In the genomic region with DNA sequence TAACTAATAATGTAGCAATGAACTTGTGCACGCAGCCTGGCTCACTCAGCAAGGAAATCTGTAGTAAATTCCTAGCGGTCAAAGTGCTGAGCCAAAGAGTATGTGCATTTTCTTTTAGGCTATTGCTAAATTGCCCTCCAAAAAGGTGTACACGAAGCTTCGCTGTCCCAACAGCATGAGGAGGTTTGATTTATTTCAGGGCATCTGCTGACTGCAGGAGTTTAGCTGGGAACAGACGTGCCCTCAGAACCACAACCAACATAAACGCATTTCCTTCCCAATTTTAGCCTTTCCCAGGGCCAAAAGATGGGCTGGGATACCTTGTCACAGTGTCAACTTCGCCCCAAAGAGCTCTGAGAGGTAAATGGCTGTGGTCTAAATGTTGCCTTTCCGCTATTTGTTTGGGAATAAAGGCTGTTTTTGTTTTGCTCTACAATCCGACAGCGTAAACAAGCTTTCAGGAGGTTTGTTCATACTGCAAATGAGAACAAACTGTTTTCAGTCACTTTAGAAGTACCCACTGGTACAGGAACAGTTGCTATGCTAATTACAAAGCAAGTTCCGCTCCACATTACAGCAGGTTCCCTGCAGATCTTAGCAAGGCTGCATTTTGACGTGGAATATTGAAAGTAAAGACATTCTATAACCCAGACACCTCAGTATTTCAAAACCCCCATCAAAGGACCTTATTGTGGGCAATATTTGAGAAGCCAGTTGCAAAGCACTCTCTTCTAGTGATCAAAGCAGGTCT, we compare ENCODE assay signal across 2 cellular contexts.
TF ChIP-seq lines count a peak whose summit lies in the region.

No MANE protein-coding gene starts in this region.

TF ChIP-seq in liver, 16 proteins besides CTCF, POLR2A, EP300 and RAD21:
- no peak for TF ChIP-seq GABPA (IDR thresholded peaks at IDR 0.05 in 1 of 2, conservative IDR thresholded peaks at IDR 0.05 in 1 of 2)
- no peak for TF ChIP-seq FOXA1 (IDR thresholded peaks at IDR 0.05)
- TF ChIP-seq HNF4A (conservative IDR thresholded peaks at IDR 0.05), result no peak
- no peak for TF ChIP-seq FOXA2 (IDR thresholded peaks at IDR 0.05)
- no peak for TF ChIP-seq RXRA (IDR thresholded peaks at IDR 0.05)
- no peak for TF ChIP-seq JUND (IDR thresholded peaks at IDR 0.05)
- no peak for TF ChIP-seq EGR1 (IDR thresholded peaks at IDR 0.05; ENCODE audit: low read depth in 2 of 2)
- TF ChIP-seq, protein P1, sequence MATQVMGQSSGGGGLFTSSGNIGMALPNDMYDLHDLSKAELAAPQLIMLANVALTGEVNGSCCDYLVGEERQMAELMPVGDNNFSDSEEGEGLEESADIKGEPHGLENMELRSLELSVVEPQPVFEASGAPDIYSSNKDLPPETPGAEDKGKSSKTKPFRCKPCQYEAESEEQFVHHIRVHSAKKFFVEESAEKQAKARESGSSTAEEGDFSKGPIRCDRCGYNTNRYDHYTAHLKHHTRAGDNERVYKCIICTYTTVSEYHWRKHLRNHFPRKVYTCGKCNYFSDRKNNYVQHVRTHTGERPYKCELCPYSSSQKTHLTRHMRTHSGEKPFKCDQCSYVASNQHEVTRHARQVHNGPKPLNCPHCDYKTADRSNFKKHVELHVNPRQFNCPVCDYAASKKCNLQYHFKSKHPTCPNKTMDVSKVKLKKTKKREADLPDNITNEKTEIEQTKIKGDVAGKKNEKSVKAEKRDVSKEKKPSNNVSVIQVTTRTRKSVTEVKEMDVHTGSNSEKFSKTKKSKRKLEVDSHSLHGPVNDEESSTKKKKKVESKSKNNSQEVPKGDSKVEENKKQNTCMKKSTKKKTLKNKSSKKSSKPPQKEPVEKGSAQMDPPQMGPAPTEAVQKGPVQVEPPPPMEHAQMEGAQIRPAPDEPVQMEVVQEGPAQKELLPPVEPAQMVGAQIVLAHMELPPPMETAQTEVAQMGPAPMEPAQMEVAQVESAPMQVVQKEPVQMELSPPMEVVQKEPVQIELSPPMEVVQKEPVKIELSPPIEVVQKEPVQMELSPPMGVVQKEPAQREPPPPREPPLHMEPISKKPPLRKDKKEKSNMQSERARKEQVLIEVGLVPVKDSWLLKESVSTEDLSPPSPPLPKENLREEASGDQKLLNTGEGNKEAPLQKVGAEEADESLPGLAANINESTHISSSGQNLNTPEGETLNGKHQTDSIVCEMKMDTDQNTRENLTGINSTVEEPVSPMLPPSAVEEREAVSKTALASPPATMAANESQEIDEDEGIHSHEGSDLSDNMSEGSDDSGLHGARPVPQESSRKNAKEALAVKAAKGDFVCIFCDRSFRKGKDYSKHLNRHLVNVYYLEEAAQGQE (IDR thresholded peaks at IDR 0.05), result no peak
- no peak for TF ChIP-seq TAF1 (conservative IDR thresholded peaks at IDR 0.05)
- no peak for TF ChIP-seq HNF4G (IDR thresholded peaks at IDR 0.05)
- TF ChIP-seq SP1 (IDR thresholded peaks at IDR 0.05), result no peak
- TF ChIP-seq, protein P2, sequence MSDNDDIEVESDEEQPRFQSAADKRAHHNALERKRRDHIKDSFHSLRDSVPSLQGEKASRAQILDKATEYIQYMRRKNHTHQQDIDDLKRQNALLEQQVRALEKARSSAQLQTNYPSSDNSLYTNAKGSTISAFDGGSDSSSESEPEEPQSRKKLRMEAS (IDR thresholded peaks at IDR 0.05), result no peak
- TF ChIP-seq, protein P3, sequence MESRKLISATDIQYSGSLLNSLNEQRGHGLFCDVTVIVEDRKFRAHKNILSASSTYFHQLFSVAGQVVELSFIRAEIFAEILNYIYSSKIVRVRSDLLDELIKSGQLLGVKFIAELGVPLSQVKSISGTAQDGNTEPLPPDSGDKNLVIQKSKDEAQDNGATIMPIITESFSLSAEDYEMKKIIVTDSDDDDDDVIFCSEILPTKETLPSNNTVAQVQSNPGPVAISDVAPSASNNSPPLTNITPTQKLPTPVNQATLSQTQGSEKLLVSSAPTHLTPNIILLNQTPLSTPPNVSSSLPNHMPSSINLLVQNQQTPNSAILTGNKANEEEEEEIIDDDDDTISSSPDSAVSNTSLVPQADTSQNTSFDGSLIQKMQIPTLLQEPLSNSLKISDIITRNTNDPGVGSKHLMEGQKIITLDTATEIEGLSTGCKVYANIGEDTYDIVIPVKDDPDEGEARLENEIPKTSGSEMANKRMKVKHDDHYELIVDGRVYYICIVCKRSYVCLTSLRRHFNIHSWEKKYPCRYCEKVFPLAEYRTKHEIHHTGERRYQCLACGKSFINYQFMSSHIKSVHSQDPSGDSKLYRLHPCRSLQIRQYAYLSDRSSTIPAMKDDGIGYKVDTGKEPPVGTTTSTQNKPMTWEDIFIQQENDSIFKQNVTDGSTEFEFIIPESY (IDR thresholded peaks at IDR 0.05), result no peak
- no peak for TF ChIP-seq NR2F2 (IDR thresholded peaks at IDR 0.05)
- TF ChIP-seq YY1 (IDR thresholded peaks at IDR 0.05), result no peak
- TF ChIP-seq, protein P4, sequence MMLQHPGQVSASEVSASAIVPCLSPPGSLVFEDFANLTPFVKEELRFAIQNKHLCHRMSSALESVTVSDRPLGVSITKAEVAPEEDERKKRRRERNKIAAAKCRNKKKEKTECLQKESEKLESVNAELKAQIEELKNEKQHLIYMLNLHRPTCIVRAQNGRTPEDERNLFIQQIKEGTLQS (IDR thresholded peaks at IDR 0.05), result no peak

TF ChIP-seq in HepG2, 621 proteins besides CTCF, POLR2A, EP300 and RAD21:
- TF ChIP-seq ZKSCAN8 (CRISPR knock-in tag; IDR thresholded peaks at IDR 0.05; ENCODE audit: borderline replicate concordance) (no peak), TEAD3 (CRISPR knock-in tag; optimal IDR thresholded peaks at IDR 0.05; ENCODE audit: borderline replicate concordance) (no peak), ARNT2 (CRISPR knock-in tag; IDR thresholded peaks at IDR 0.05; ENCODE audit: low read depth) (no peak), ZNF383 (CRISPR knock-in tag; IDR thresholded peaks at IDR 0.05; ENCODE audit: borderline replicate concordance) (no peak), CREB1 (IDR thresholded peaks at IDR 0.05) (no peak), CREB1 (CRISPR knock-in tag; IDR thresholded peaks at IDR 0.05) (no peak), ZNF337 (CRISPR knock-in tag; IDR thresholded peaks at IDR 0.05; ENCODE audit: borderline replicate concordance, low read depth) (no peak), SP5 (CRISPR knock-in tag; IDR thresholded peaks at IDR 0.05; ENCODE audit: borderline replicate concordance, low read depth) (no peak)
- TF ChIP-seq, protein P5, sequence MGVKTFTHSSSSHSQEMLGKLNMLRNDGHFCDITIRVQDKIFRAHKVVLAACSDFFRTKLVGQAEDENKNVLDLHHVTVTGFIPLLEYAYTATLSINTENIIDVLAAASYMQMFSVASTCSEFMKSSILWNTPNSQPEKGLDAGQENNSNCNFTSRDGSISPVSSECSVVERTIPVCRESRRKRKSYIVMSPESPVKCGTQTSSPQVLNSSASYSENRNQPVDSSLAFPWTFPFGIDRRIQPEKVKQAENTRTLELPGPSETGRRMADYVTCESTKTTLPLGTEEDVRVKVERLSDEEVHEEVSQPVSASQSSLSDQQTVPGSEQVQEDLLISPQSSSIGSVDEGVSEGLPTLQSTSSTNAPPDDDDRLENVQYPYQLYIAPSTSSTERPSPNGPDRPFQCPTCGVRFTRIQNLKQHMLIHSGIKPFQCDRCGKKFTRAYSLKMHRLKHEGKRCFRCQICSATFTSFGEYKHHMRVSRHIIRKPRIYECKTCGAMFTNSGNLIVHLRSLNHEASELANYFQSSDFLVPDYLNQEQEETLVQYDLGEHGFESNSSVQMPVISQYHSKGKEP (CRISPR knock-in tag; IDR thresholded peaks at IDR 0.05), result no peak
- TF ChIP-seq, protein P6, sequence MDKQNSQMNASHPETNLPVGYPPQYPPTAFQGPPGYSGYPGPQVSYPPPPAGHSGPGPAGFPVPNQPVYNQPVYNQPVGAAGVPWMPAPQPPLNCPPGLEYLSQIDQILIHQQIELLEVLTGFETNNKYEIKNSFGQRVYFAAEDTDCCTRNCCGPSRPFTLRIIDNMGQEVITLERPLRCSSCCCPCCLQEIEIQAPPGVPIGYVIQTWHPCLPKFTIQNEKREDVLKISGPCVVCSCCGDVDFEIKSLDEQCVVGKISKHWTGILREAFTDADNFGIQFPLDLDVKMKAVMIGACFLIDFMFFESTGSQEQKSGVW (CRISPR knock-in tag; IDR thresholded peaks at IDR 0.05; ENCODE audit: borderline replicate concordance), result no peak
